ENCODE assay signal across 30 cellular contexts in genomic region chr16:28213396-28213795, GRCh38. TPM values are rescaled to one million over a fixed set of nuclear protein-coding genes. Genes with fewer than 3 reads are reported as not detected.
DNase-seq lines count a peak whose midpoint lies in the region; ATAC-seq and TF ChIP-seq lines count a peak whose summit lies in the region.
"Had no signal": no experiment of that assay in that cellular context is flagged by ENCODE, and none has a peak within 500 bp of the region (broad histone marks: within the 10 kb centered on the region; RNA-seq: fewer than 3 reads in every experiment).

No MANE protein-coding gene starts in this region.

- no peaks in the 10 kb centered on the region for H3F3A ChIP-seq in DOHH2 (ENCODE audit: control insufficient read depth, insufficient read depth)

- no peaks in the 10 kb centered on the region for H3K27me3 Mint-ChIP-seq in CD4-positive, CD25-positive, alpha-beta regulatory T cell
- no peaks in the 10 kb centered on the region for H3K27me3 Mint-ChIP-seq in brain
- H3K27me3 Mint-ChIP-seq in mesothelial cell of epicardium (ENCODE audit: low read depth): no peaks in the 10 kb centered on the region
- H3K27me3 Mint-ChIP-seq in naive thymus-derived CD8-positive, alpha-beta T cell: no peaks in the 10 kb centered on the region

- POLR2A ChIA-PET in naive thymus-derived CD8-positive, alpha-beta T cell (lab: Charles Lee): interaction anchor here (0.6 to 8.6 kb wide), 4 partner anchors 10 to 138 kb away, joined by 3 to 133 read pairs (median 48); no protein-coding TSS in a partner anchor

- peaks cover 0 to 3% (median 0%) of the 10 kb centered on the region in 7 donors for H3K9me3 Mint-ChIP-seq in CD4-positive, CD25-positive, alpha-beta regulatory T cell
- H3K9me3 Mint-ChIP-seq in brain (no peaks in the 10 kb centered on the region), mesothelial cell of epicardium (no peaks in the 10 kb centered on the region)
- peaks cover 0 to 9% (median 1%) of the 10 kb centered on the region in 9 donors for H3K9me3 Mint-ChIP-seq in naive thymus-derived CD8-positive, alpha-beta T cell
- H3K9me3 Mint-ChIP-seq in stimulated activated effector memory CD8-positive, alpha-beta T cell treated with anti-CD3 and anti-CD28 coated beads, Interleukin-12 subunit alpha, Interleukin-12 subunit beta, amount 100 ng/mL, for 72 hours: peaks cover 2% of the 10 kb centered on the region

- H3K27ac ChIP-seq in CD4-positive, CD25-positive, alpha-beta regulatory T cell (ENCODE audit: insufficient read depth, low read length, poor library complexity, severe bottlenecking): no peak overlapping the region
- no peak overlapping the region for H3K27ac ChIP-seq in DOHH2 (ENCODE audit: low read depth, low read length)
- no peak overlapping the region for H3K27ac ChIP-seq in uterus
- H3K27ac ChIP-seq: brain microvascular endothelial cell, epithelial cell of prostate, HL-60, psoas muscle, transverse colon, VCaP had no signal

- peaks cover 16% of the 10 kb centered on the region; the same call in 1 of the 2 replicates for H4K20me1 ChIP-seq in DOHH2 (ENCODE audit: control insufficient read depth, insufficient read depth, low read depth, low read length)

- peaks cover 5% of the 10 kb centered on the region for H3K36me3 ChIP-seq in CD4-positive, CD25-positive, alpha-beta regulatory T cell (ENCODE audit: control insufficient read depth, insufficient read depth, low read length)
- peaks cover 28% of the 10 kb centered on the region for H3K36me3 ChIP-seq in DOHH2 (ENCODE audit: control insufficient read depth, low read length)
- no peaks in the 10 kb centered on the region for H3K36me3 ChIP-seq in uterus
- H3K36me3 ChIP-seq: transverse colon had no signal

- TF ChIP-seq CTCF in DOHH2 (IDR thresholded peaks at IDR 0.05; ENCODE audit: low read depth, low read length, poor library complexity, severe bottlenecking): no peak
- no peak for TF ChIP-seq CTCF in brain (conservative IDR thresholded peaks at IDR 0.05)
- TF ChIP-seq CTCF in mesothelial cell of epicardium (IDR thresholded peaks at IDR 0.05; ENCODE audit: unreplicated experiment): no peak
- TF ChIP-seq CTCF in uterus (IDR thresholded peaks at IDR 0.05): no peak

- peak overlapping the region in 3 of 4 donors; percentile 26 to 89 (median 33) for H3K4me3 Mint-ChIP-seq in CD4-positive, CD25-positive, alpha-beta regulatory T cell
- H3K4me3 Mint-ChIP-seq in brain (peak overlapping the region; percentile 48 to 89 (median 59)), mesothelial cell of epicardium (peak overlapping the region; percentile 23)
- H3K4me3 Mint-ChIP-seq in naive thymus-derived CD8-positive, alpha-beta T cell: peak overlapping the region in 3 of 10 donors; percentile 28 to 55 (median 29)
- no peak overlapping the region for H3K4me3 Mint-ChIP-seq in stimulated activated effector memory CD8-positive, alpha-beta T cell treated with anti-CD3 and anti-CD28 coated beads, Interleukin-12 subunit alpha, Interleukin-12 subunit beta, amount 100 ng/mL, for 72 hours

- no peak overlapping the region for H3K4me3 ChIP-seq in CD4-positive, CD25-positive, alpha-beta regulatory T cell (ENCODE audit: low read depth, low read length)
- H3K4me3 ChIP-seq in DOHH2 (ENCODE audit: low read length) (no peak overlapping the region), uterus (no peak overlapping the region)
- H3K4me3 ChIP-seq: psoas muscle, transverse colon had no signal

- no peak for ATAC-seq in CD4-positive, CD25-positive, alpha-beta regulatory T cell (ENCODE audit: low read depth in 2 of 2)
- ATAC-seq in naive thymus-derived CD8-positive, alpha-beta T cell: no peak
- ATAC-seq in stimulated activated effector memory CD8-positive, alpha-beta T cell treated with anti-CD3 and anti-CD28 coated beads, Interleukin-12 subunit alpha, Interleukin-12 subunit beta, amount 100 ng/mL, for 72 hours: no peak
- ATAC-seq: left lobe of liver, psoas muscle had no signal

- H3K4me1 Mint-ChIP-seq in CD4-positive, CD25-positive, alpha-beta regulatory T cell: peaks cover 6 to 28% (median 18%) of the 10 kb centered on the region in 4 donors
- peaks cover 33% of the 10 kb centered on the region for H3K4me1 Mint-ChIP-seq in brain
- H3K4me1 Mint-ChIP-seq in mesothelial cell of epicardium: peaks cover 16% of the 10 kb centered on the region
- H3K4me1 Mint-ChIP-seq in naive thymus-derived CD8-positive, alpha-beta T cell: peaks cover 11 to 30% (median 29%) of the 10 kb centered on the region in 4 donors
- H3K4me1 Mint-ChIP-seq in stimulated activated effector memory CD8-positive, alpha-beta T cell treated with anti-CD3 and anti-CD28 coated beads, Interleukin-12 subunit alpha, Interleukin-12 subunit beta, amount 100 ng/mL, for 72 hours: peaks cover 27% of the 10 kb centered on the region

- H3K9me3 ChIP-seq in CD4-positive, CD25-positive, alpha-beta regulatory T cell (ENCODE audit: control insufficient read depth in 2 of 2, low read length in 2 of 2): no peaks in the 10 kb centered on the region
- H3K9me3 ChIP-seq in DOHH2 (ENCODE audit: control insufficient read depth, insufficient read depth, low read length) (no peaks in the 10 kb centered on the region), uterus (no peaks in the 10 kb centered on the region)
- H3K9me3 ChIP-seq: BE2C, MG63, psoas muscle, sigmoid colon, transverse colon had no signal

- no peaks in the 10 kb centered on the region for H3K9me2 ChIP-seq in DOHH2 (replicated peaks; ENCODE audit: control insufficient read depth, low read length)

- TF ChIP-seq POLR2A in uterus (IDR thresholded peaks at IDR 0.05): no peak

- peak overlapping the region; percentile 15; the same call in 1 of the 2 replicates for H3K4me2 ChIP-seq in DOHH2 (ENCODE audit: low read length)

- intact Hi-C loops in uterus (cut with DNase I; ENCODE audit: low total_unique reads): no loop called here

- H3K27ac Mint-ChIP-seq in CD4-positive, CD25-positive, alpha-beta regulatory T cell: no peak overlapping the region
- H3K27ac Mint-ChIP-seq in brain: peak overlapping the region in 2 of 5 experiments; percentile 16 to 97
- no peak overlapping the region for H3K27ac Mint-ChIP-seq in mesothelial cell of epicardium
- peak overlapping the region in 2 of 10 donors; percentile 33 to 81 for H3K27ac Mint-ChIP-seq in naive thymus-derived CD8-positive, alpha-beta T cell
- no peak overlapping the region for H3K27ac Mint-ChIP-seq in stimulated activated effector memory CD8-positive, alpha-beta T cell treated with anti-CD3 and anti-CD28 coated beads, Interleukin-12 subunit alpha, Interleukin-12 subunit beta, amount 100 ng/mL, for 72 hours

- no peak for DNase-seq in CD4-positive, CD25-positive, alpha-beta regulatory T cell
- DNase-seq in mesothelial cell of epicardium (ENCODE audit: low spot score in 2 of 2, unreplicated experiment in 2 of 2): no peak
- no peak for DNase-seq in naive thymus-derived CD8-positive, alpha-beta T cell
- DNase-seq in T-helper 1 cell: no peak
- no peak for DNase-seq in stimulated activated effector memory CD8-positive, alpha-beta T cell treated with anti-CD3 and anti-CD28 coated beads, Interleukin-12 subunit alpha, Interleukin-12 subunit beta, amount 100 ng/mL, for 72 hours (ENCODE audit: low spot score in 2 of 2)
- no peak for DNase-seq in uterus
- DNase-seq: activated CD4-positive, alpha-beta T cell treated with anti-CD3 and anti-CD28 coated beads, Interleukin-2, amount 50 U/mL, for 4 hours; activated effector memory CD4-positive, alpha-beta T cell treated with anti-CD3 and anti-CD28 coated beads, Interleukin-2, amount 50 U/mL, for 16 hours; BE2C; brain microvascular endothelial cell; cerebellar nuclear complex; DMS 273 treated with DMSO at 0.1 percent for 48 hours; KG1; mesenchymal stem cell; MG63; NCI-H1105; NCI-H187; NCI-H510A; nucleus accumbens; psoas muscle; SHP77 treated with DMSO at 0.1 percent for 48 hours; sigmoid colon; stimulated activated CD4-positive, alpha-beta T cell treated with anti-CD3 and anti-CD28 coated beads, Interleukin-4, amount 100 ng/mL, for 1 hour; transverse colon had no signal

- H3K4me1 ChIP-seq in CD4-positive, CD25-positive, alpha-beta regulatory T cell (ENCODE audit: control insufficient read depth, insufficient read depth, low read length, poor library complexity, severe bottlenecking): peaks cover 31% of the 10 kb centered on the region
- H3K4me1 ChIP-seq in DOHH2 (ENCODE audit: control insufficient read depth, low read length) (peaks cover 38% of the 10 kb centered on the region), uterus (peaks cover 0 to 5% of the 10 kb centered on the region in 2 donors)
- H3K4me1 ChIP-seq: BE2C had no signal

- H3K27me3 ChIP-seq in CD4-positive, CD25-positive, alpha-beta regulatory T cell (ENCODE audit: control insufficient read depth, insufficient read depth, low read length): no peaks in the 10 kb centered on the region
- no peaks in the 10 kb centered on the region for H3K27me3 ChIP-seq in DOHH2 (ENCODE audit: control insufficient read depth, low read length)
- no peaks in the 10 kb centered on the region for H3K27me3 ChIP-seq in uterus
- H3K27me3 ChIP-seq: BE2C, brain microvascular endothelial cell, MG63, sigmoid colon, transverse colon had no signal

- peaks cover 33% of the 10 kb centered on the region for H3K79me2 ChIP-seq in DOHH2 (ENCODE audit: control insufficient read depth, low read length)

- H3K36me3 Mint-ChIP-seq in CD4-positive, CD25-positive, alpha-beta regulatory T cell: peaks cover 7% of the 10 kb centered on the region
- H3K36me3 Mint-ChIP-seq in brain (peaks cover 11% of the 10 kb centered on the region), mesothelial cell of epicardium (peaks cover 3% of the 10 kb centered on the region)
- peaks cover 0 to 7% (median 5%) of the 10 kb centered on the region in 3 donors for H3K36me3 Mint-ChIP-seq in naive thymus-derived CD8-positive, alpha-beta T cell
- no peaks in the 10 kb centered on the region for H3K36me3 Mint-ChIP-seq in stimulated activated effector memory CD8-positive, alpha-beta T cell treated with anti-CD3 and anti-CD28 coated beads, Interleukin-12 subunit alpha, Interleukin-12 subunit beta, amount 100 ng/mL, for 72 hours

RNA-seq across cellular contexts. Expression of gene XPO6, which starts 1.6 kb away (rescaled TPM):
- total RNA-seq in CD4-positive, CD25-positive, alpha-beta regulatory T cell: 302 TPM
- polyA plus RNA-seq in CD4-positive, CD25-positive, alpha-beta regulatory T cell: 10 to 100 TPM; 60.4 to 79.6 (median 64.2) TPM
- 80.2 TPM for polyA plus RNA-seq in brain (ENCODE audit: insufficient read depth, low read depth, low replicate concordance)
- total RNA-seq in mesothelial cell of epicardium (111 to 118 TPM (median 115 TPM) in 3 replicates), uterus (100 to 1,000 TPM in 1 of 4 donors, 10 to 100 TPM in 3; 72.9 to 251 (median 86.4) TPM)
- total RNA-seq in naive thymus-derived CD8-positive, alpha-beta T cell: 100 to 1,000 TPM; 445 to 470 TPM
- 100 to 1,000 TPM in 1 of 3 donors, 10 to 100 TPM in 2; 90.2 to 109 (median 96.4) TPM for polyA plus RNA-seq in naive thymus-derived CD8-positive, alpha-beta T cell
